Comparison of ENCODE assay signal across 7 cellular contexts in genomic region chr5:173075970-173076369, GRCh38.
"Had no signal": no experiment of that assay in that cellular context is flagged by ENCODE, and none has a peak within 500 bp of the region (broad histone marks: within the 10 kb centered on the region; RNA-seq: fewer than 3 reads in every experiment).

No MANE protein-coding gene starts in this region.

- ATAC-seq: GM23338 had no signal

- H2AFZ ChIP-seq: GM23338 had no signal

- FAIRE-seq: H1, H54, HTR-8/SVneo had no signal

- DNase-seq: H9, HCEC 1CT, KBM-7 had no signal

- H3K4me2 ChIP-seq: GM23338 had no signal

- H3K4me3 ChIP-seq: GM23338 had no signal
